In genomic region chr9:100087218-100087617, GRCh38 we compare ENCODE assay signal across 2 cellular contexts.
TF ChIP-seq lines count a peak whose summit lies in the region.

No MANE protein-coding gene starts in this region.

TF ChIP-seq in SK-N-SH treated with all-trans-retinoic acid at 6 μM for 48 hours, 23 proteins besides CTCF, POLR2A, EP300 and RAD21:
- peak; percentile 61; the same call in 1 of the 2 replicates for TF ChIP-seq CREB5 (CRISPR knock-in tag; IDR thresholded peaks at IDR 0.05; ENCODE audit: low read depth)
- TF ChIP-seq ZFP3 (CRISPR knock-in tag; IDR thresholded peaks at IDR 0.05): no peak
- peak; percentile 71 for TF ChIP-seq ISL1 (CRISPR knock-in tag; IDR thresholded peaks at IDR 0.05)
TF ChIP-seq in SK-N-SH treated with all-trans-retinoic acid at 6 μM for 48 hours: peak in this region for 2.

TF ChIP-seq in SK-N-SH, 30 proteins besides CTCF, POLR2A, EP300 and RAD21 (continued from another document):
- TF ChIP-seq FOSL2 (IDR thresholded peaks at IDR 0.05; ENCODE audit: borderline replicate concordance, low read depth) (no peak), PBX3 (IDR thresholded peaks at IDR 0.05) (no peak), USF2 (IDR thresholded peaks at IDR 0.05; ENCODE audit: borderline replicate concordance, low read depth, low read length) (no peak), GATA2 (CRISPR knock-in tag; IDR thresholded peaks at IDR 0.05) (no peak)
